37 cellular contexts compared by ENCODE assay signal in genomic region chrX:54306379-54306778, GRCh38. TPM values are rescaled to one million over a fixed set of nuclear protein-coding genes. Genes with fewer than 3 reads are reported as not detected.
DNase-seq lines count a peak whose midpoint lies in the region; ATAC-seq, FAIRE-seq and TF ChIP-seq lines count a peak whose summit lies in the region.
"Had no signal": no experiment of that assay in that cellular context is flagged by ENCODE, and none has a peak within 500 bp of the region (broad histone marks: within the 10 kb centered on the region; RNA-seq: fewer than 3 reads in every experiment).

No MANE protein-coding gene starts in this region.

- H3K36me3 ChIP-seq in HepG2 (replicated peaks in 1 of 2; ENCODE audit: control insufficient read depth in 1 of 2, insufficient read depth in 2 of 2, low read length in 2 of 2) (no peaks in the 10 kb centered on the region), right lobe of liver (no peaks in the 10 kb centered on the region), HEK293 (ENCODE audit: control insufficient read depth in 2 of 2, insufficient read depth in 1 of 2, low read length in 2 of 2) (peaks cover 0 to 2% of the 10 kb centered on the region in 2 experiments; a peak in 1 of 3 replicates), KMS-11 (ENCODE audit: insufficient read depth) (no peaks in the 10 kb centered on the region), endothelial cell of umbilical vein (ENCODE audit: control insufficient read depth in 2 of 2, extremely low read depth in 1 of 2, insufficient read depth in 2 of 2, low read length in 2 of 2) (no peaks in the 10 kb centered on the region), upper lobe of right lung (no peaks in the 10 kb centered on the region)
- H3K36me3 ChIP-seq: BE2C; BLaER1; BLaER1 treated with 17β-estradiol and CSF1 and Interleukin-3, amounts not matched to agents 10 nM and 100 nM had no signal

- DNase-seq in HepG2 (ENCODE audit: low spot score) = no peak
- no peak for DNase-seq in right lobe of liver
- DNase-seq in endothelial cell of umbilical vein (ENCODE audit: low read depth, low spot score) = no peak
- no peak for DNase-seq in activated CD4-positive, alpha-beta T cell treated with anti-CD3 and anti-CD28 coated beads, Interleukin-2, amount 10 ng/mL, durations not matched to agents 24 days and 14 days
- no peak for DNase-seq in activated effector memory CD4-positive, alpha-beta T cell treated with Interleukin-2 at 50 U/mL for 16 hours
- DNase-seq in upper lobe of right lung = no peak
- DNase-seq: 8988T; ACHN; AML-193; BE2C; C1 segment of cervical spinal cord; Caco-2; Calu3; CD4-positive, alpha-beta memory T cell; CD4-positive, alpha-beta T cell; CD4-positive, CD25-positive, alpha-beta regulatory T cell; CD8-positive, alpha-beta memory T cell; CD8-positive, alpha-beta T cell; COR-L47; DMS 273 treated with DMSO at 0.1 percent for 48 hours; DMS153; DMS53; DMS79; DMS79 treated with DMSO at 0.1 percent for 48 hours; DND-41; EL had no signal

- H3K27ac Mint-ChIP-seq in activated CD4-positive, alpha-beta T cell treated with anti-CD3 and anti-CD28 coated beads, Interleukin-2, amount 10 ng/mL, durations not matched to agents 24 days and 14 days = no peak overlapping the region
- H3K27ac Mint-ChIP-seq: B cell; CD14-positive monocyte; CD4-positive, alpha-beta memory T cell; CD4-positive, alpha-beta T cell; CD4-positive, CD25-positive, alpha-beta regulatory T cell; CD8-positive, alpha-beta memory T cell; CD8-positive, alpha-beta T cell had no signal

- dilution Hi-C loops in endothelial cell of umbilical vein (cut with MboI; ENCODE audit: extremely low pct_ligation_motif_present, low sequenced_read_pairs) = no loop called here

- H3K4me1 Mint-ChIP-seq in activated CD4-positive, alpha-beta T cell treated with anti-CD3 and anti-CD28 coated beads, Interleukin-2, amount 10 ng/mL, durations not matched to agents 24 days and 14 days = no peaks in the 10 kb centered on the region
- H3K4me1 Mint-ChIP-seq: B cell; CD14-positive monocyte; CD4-positive, alpha-beta memory T cell; CD4-positive, CD25-positive, alpha-beta regulatory T cell; CD8-positive, alpha-beta memory T cell had no signal

- in situ Hi-C loops in HepG2 (cut with HindIII; ENCODE audit: extremely low pct_ligation_motif_present, low pct_unique_long_range_greater_than_20kb) = no loop called here

- H3K4me2 ChIP-seq in HepG2 (ENCODE audit: low read depth, low read length) = no peak overlapping the region
- H3K4me2 ChIP-seq in KMS-11 = no peak overlapping the region
- no peak overlapping the region for H3K4me2 ChIP-seq in endothelial cell of umbilical vein (ENCODE audit: insufficient read depth, low read length)
- H3K4me2 ChIP-seq: A549; BLaER1; BLaER1 treated with 17β-estradiol and CSF1 and Interleukin-3, amounts not matched to agents 10 nM and 100 nM had no signal

- H4K20me1 ChIP-seq in HepG2 (ENCODE audit: insufficient read depth, low read length) = no peaks in the 10 kb centered on the region
- H4K20me1 ChIP-seq in KMS-11 (ENCODE audit: insufficient read depth) = no peaks in the 10 kb centered on the region
- no peaks in the 10 kb centered on the region for H4K20me1 ChIP-seq in endothelial cell of umbilical vein (replicated peaks; ENCODE audit: control insufficient read depth, extremely low read depth, insufficient read depth, low read length)
- H4K20me1 ChIP-seq: BLaER1; BLaER1 treated with 17β-estradiol and CSF1 and Interleukin-3, amounts not matched to agents 10 nM and 100 nM had no signal

- no peaks in the 10 kb centered on the region for H3K36me3 Mint-ChIP-seq in activated CD4-positive, alpha-beta T cell treated with anti-CD3 and anti-CD28 coated beads, Interleukin-2, amount 10 ng/mL, durations not matched to agents 24 days and 14 days (ENCODE audit: low read depth)
- H3K36me3 Mint-ChIP-seq: CD14-positive monocyte; CD4-positive, alpha-beta memory T cell; CD4-positive, CD25-positive, alpha-beta regulatory T cell; CD8-positive, alpha-beta memory T cell; CD8-positive, alpha-beta T cell had no signal

- H3K27me3 Mint-ChIP-seq in activated CD4-positive, alpha-beta T cell treated with anti-CD3 and anti-CD28 coated beads, Interleukin-2, amount 10 ng/mL, durations not matched to agents 24 days and 14 days = no peaks in the 10 kb centered on the region
- H3K27me3 Mint-ChIP-seq: B cell; CD4-positive, alpha-beta memory T cell; CD4-positive, alpha-beta T cell; CD4-positive, CD25-positive, alpha-beta regulatory T cell had no signal

- H3K27ac ChIP-seq in HepG2 (ENCODE audit: extremely low read length, insufficient read depth, low read length) = no peak overlapping the region
- no peak overlapping the region for H3K27ac ChIP-seq in right lobe of liver
- H3K27ac ChIP-seq in HEK293 (ENCODE audit: extremely low read depth, low read depth, low read length) = no peak overlapping the region
- H3K27ac ChIP-seq in KMS-11 = peak overlapping the region; percentile 59; the same call in 1 of the 2 replicates
- no peak overlapping the region for H3K27ac ChIP-seq in endothelial cell of umbilical vein (ENCODE audit: insufficient read depth, low read depth, low read length)
- H3K27ac ChIP-seq in upper lobe of right lung = no peak overlapping the region
- H3K27ac ChIP-seq: 22Rv1; A549; BLaER1; BLaER1 treated with 17β-estradiol and CSF1 and Interleukin-3, amounts not matched to agents 10 nM and 100 nM; C4-2B had no signal

- POLR2A ChIA-PET in HepG2 (lab: Yijun Ruan, JAX) = no interaction called here
- POLR2A ChIA-PET in HEK293 (lab: Yijun Ruan, JAX) = interaction anchor here (0.7 kb wide), 1 partner anchor 186 kb away, joined by 4 read pairs; no protein-coding TSS in a partner anchor
- POLR2A ChIA-PET in endothelial cell of umbilical vein (lab: Charles Lee) = no interaction called here

- no peaks in the 10 kb centered on the region for H3K9me1 ChIP-seq in endothelial cell of umbilical vein (replicated peaks; ENCODE audit: control insufficient read depth, extremely low read depth, insufficient read depth, low read length)

- FAIRE-seq in HepG2 (lab: Jason Lieb, UNC) (no peak), endothelial cell of umbilical vein (lab: Jason Lieb, UNC) (peak; percentile 52)
- FAIRE-seq: A204.1, A549, D721Med had no signal

- H3K79me2 ChIP-seq in HepG2 (ENCODE audit: insufficient read depth, low read length) = no peaks in the 10 kb centered on the region
- no peaks in the 10 kb centered on the region for H3K79me2 ChIP-seq in KMS-11 (ENCODE audit: insufficient read depth, low read depth)
- H3K79me2 ChIP-seq in endothelial cell of umbilical vein (ENCODE audit: control insufficient read depth, insufficient read depth, low read length) = no peaks in the 10 kb centered on the region

- H3K9me3 ChIP-seq in HepG2 (ENCODE audit: low read length) (no peaks in the 10 kb centered on the region), right lobe of liver (no peaks in the 10 kb centered on the region), HEK293 (ENCODE audit: control insufficient read depth, insufficient read depth, low read depth, low read length) (no peaks in the 10 kb centered on the region), endothelial cell of umbilical vein (replicated peaks; ENCODE audit: control insufficient read depth, insufficient read depth, low read length) (no peaks in the 10 kb centered on the region), upper lobe of right lung (no peaks in the 10 kb centered on the region)
- H3K9me3 ChIP-seq: A549, BE2C, BLaER1, Caco-2 had no signal

- no peak for TF ChIP-seq RAD21 in HepG2 (CRISPR knock-in tag; IDR thresholded peaks at IDR 0.05)

- peaks cover 11% of the 10 kb centered on the region for H3K4me1 ChIP-seq in HepG2 (ENCODE audit: insufficient read depth, low read length)
- H3K4me1 ChIP-seq in right lobe of liver = no peaks in the 10 kb centered on the region
- H3K4me1 ChIP-seq in HEK293 (ENCODE audit: control insufficient read depth, insufficient read depth, low read length) = no peaks in the 10 kb centered on the region
- H3K4me1 ChIP-seq in KMS-11 (ENCODE audit: low read depth, poor library complexity, severe bottlenecking) = peaks cover 49% of the 10 kb centered on the region
- H3K4me1 ChIP-seq in endothelial cell of umbilical vein (ENCODE audit: control insufficient read depth, extremely low read depth, insufficient read depth, low read length) = no peaks in the 10 kb centered on the region
- no peaks in the 10 kb centered on the region for H3K4me1 ChIP-seq in upper lobe of right lung
- H3K4me1 ChIP-seq: A549; BE2C; BLaER1; BLaER1 treated with 17β-estradiol and CSF1 and Interleukin-3, amounts not matched to agents 10 nM and 100 nM; Caco-2 had no signal

- TF ChIP-seq POLR2A in HepG2 (IDR thresholded peaks at IDR 0.05; ENCODE audit: insufficient read depth in 1 of 2, low read depth in 2 of 2, low read length in 2 of 2) (no peak), right lobe of liver (IDR thresholded peaks at IDR 0.05) (no peak), endothelial cell of umbilical vein (IDR thresholded peaks at IDR 0.05; ENCODE audit: low read depth, low read length) (no peak)

- no peak overlapping the region for H3K4me3 ChIP-seq in HepG2 (replicated peaks in 1 of 3; ENCODE audit: insufficient read depth in 1 of 3, low read depth in 2 of 3, low read length in 3 of 3)
- no peak overlapping the region for H3K4me3 ChIP-seq in right lobe of liver
- H3K4me3 ChIP-seq in HEK293 (ENCODE audit: low read depth, low read length) = no peak overlapping the region
- no peak overlapping the region for H3K4me3 ChIP-seq in KMS-11 (IDR thresholded peaks at IDR 0.05; ENCODE audit: insufficient read depth, low read depth, low read length)
- no peak overlapping the region for H3K4me3 ChIP-seq in endothelial cell of umbilical vein (replicated peaks in 1 of 3; ENCODE audit: insufficient read depth in 1 of 3, low read depth in 1 of 3, low read length in 3 of 3)
- no peak overlapping the region for H3K4me3 ChIP-seq in upper lobe of right lung
- H3K4me3 ChIP-seq: A549; BLaER1; BLaER1 treated with 17β-estradiol and CSF1 and Interleukin-3, amounts not matched to agents 10 nM and 100 nM had no signal

- H3K9me3 Mint-ChIP-seq in activated CD4-positive, alpha-beta T cell treated with anti-CD3 and anti-CD28 coated beads, Interleukin-2, amount 10 ng/mL, durations not matched to agents 24 days and 14 days = peaks cover 4% of the 10 kb centered on the region
- H3K9me3 Mint-ChIP-seq: CD14-positive monocyte; CD4-positive, alpha-beta T cell; CD8-positive, alpha-beta memory T cell; CD8-positive, alpha-beta T cell had no signal

- TF ChIP-seq CTCF in HepG2 (CRISPR knock-in tag; IDR thresholded peaks at IDR 0.05) (no peak), right lobe of liver (IDR thresholded peaks at IDR 0.05) (no peak), HEK293 (tag by site-specific recombination; IDR thresholded peaks at IDR 0.05) (no peak), KMS-11 (conservative IDR thresholded peaks at IDR 0.05; ENCODE audit: low read depth, low read length) (no peak), endothelial cell of umbilical vein (IDR thresholded peaks at IDR 0.05; ENCODE audit: extremely low read depth in 1 of 2, insufficient read depth in 1 of 2, low read depth in 1 of 2, low read length in 2 of 2) (no peak), upper lobe of right lung (IDR thresholded peaks at IDR 0.05) (no peak)

- H3K9ac ChIP-seq in HepG2 (ENCODE audit: insufficient read depth, low read depth, low read length) (no peak overlapping the region), KMS-11 (no peak overlapping the region), endothelial cell of umbilical vein (replicated peaks; ENCODE audit: extremely low read depth, insufficient read depth, low read length) (no peak overlapping the region)
- H3K9ac ChIP-seq: BLaER1; BLaER1 treated with 17β-estradiol and CSF1 and Interleukin-3, amounts not matched to agents 10 nM and 100 nM had no signal

- no peak overlapping the region for H3K4me3 Mint-ChIP-seq in activated CD4-positive, alpha-beta T cell treated with anti-CD3 and anti-CD28 coated beads, Interleukin-2, amount 10 ng/mL, durations not matched to agents 24 days and 14 days
- H3K4me3 Mint-ChIP-seq: B cell; CD14-positive monocyte; CD4-positive, alpha-beta memory T cell; CD4-positive, alpha-beta T cell; CD4-positive, CD25-positive, alpha-beta regulatory T cell; CD8-positive, alpha-beta memory T cell; CD8-positive, alpha-beta T cell had no signal

- CTCF ChIA-PET in HepG2 (lab: Yijun Ruan, JAX; ENCODE audit: low intra/inter-chr PET ratio, low total read pairs) = no interaction called here
- CTCF ChIA-PET in HEK293 (lab: Yijun Ruan, JAX) = no interaction called here
- CTCF ChIA-PET in endothelial cell of umbilical vein (lab: Charles Lee) = no interaction called here

- H3K27me3 ChIP-seq in HepG2 (ENCODE audit: control insufficient read depth in 1 of 2, insufficient read depth in 2 of 2, low read length in 2 of 2) (no peaks in the 10 kb centered on the region), right lobe of liver (no peaks in the 10 kb centered on the region), KMS-11 (ENCODE audit: insufficient read depth, low read depth) (no peaks in the 10 kb centered on the region), endothelial cell of umbilical vein (ENCODE audit: control insufficient read depth in 2 of 2, insufficient read depth in 2 of 2, low read length in 2 of 2) (no peaks in the 10 kb centered on the region), upper lobe of right lung (no peaks in the 10 kb centered on the region)
- H3K27me3 ChIP-seq: BE2C had no signal

- intact Hi-C loops in HepG2 (cut with micrococcal nuclease; ENCODE audit: unreplicated experiment) = no loop called here
- intact Hi-C loops in right lobe of liver (cut with DNase I) = no loop called here
- intact Hi-C loops in endothelial cell of umbilical vein (cut with micrococcal nuclease) = no loop called here
- intact Hi-C loops in activated CD4-positive, alpha-beta T cell treated with anti-CD3 and anti-CD28 coated beads, Interleukin-2, amount 10 ng/mL, durations not matched to agents 24 days and 14 days (cut with micrococcal nuclease) = no loop called here
- intact Hi-C loops in upper lobe of right lung (cut with DNase I) = no loop called here

- H2AFZ ChIP-seq in HepG2 (ENCODE audit: low read length) (no peak overlapping the region), KMS-11 (ENCODE audit: low read depth) (no peak overlapping the region), endothelial cell of umbilical vein (ENCODE audit: low read depth, low read length) (no peak overlapping the region)

- BruUV-seq in HepG2 (replicated peaks; lab: Mats Ljungman, UMichigan) = no TSS peak
- no TSS peak for BruUV-seq in endothelial cell of umbilical vein (replicated peaks; lab: Mats Ljungman, UMichigan)

- no peak for ATAC-seq in HepG2
- ATAC-seq in right lobe of liver = no peak
- ATAC-seq in upper lobe of right lung = no peak
- ATAC-seq: A549; CD8-positive, alpha-beta T cell had no signal

- TF ChIP-seq EP300 in HepG2 (IDR thresholded peaks at IDR 0.05; ENCODE audit: low read depth in 2 of 2, low read length in 2 of 2) = no peak
- no peak for TF ChIP-seq EP300 in HepG2 (CRISPR knock-in tag; IDR thresholded peaks at IDR 0.05; ENCODE audit: borderline replicate concordance)

- WGBS in HepG2 (ENCODE audit: low lambda C conversion rate) = 94% methylated on average over 2 of the region's 2 CpGs
- WGBS in right lobe of liver (ENCODE audit: insufficient coverage, low coverage, low lambda C conversion rate, missing lambda C conversion rate) = 67% methylated on average over 2 of the region's 2 CpGs

RNA-seq across cellular contexts. Expression of gene WNK3, which starts 51.5 kb away (rescaled TPM):
- total RNA-seq in HepG2 (2016; rRNA removed; fragmentation: Illumina TruSeq; extraction: Trizol) (0.62 and 1.2 TPM in 2 replicates), right lobe of liver (10 to 100 TPM in 3 of 6 experiments, 1 to 10 TPM in 3; 3.9 to 16.0 (median 9.6) TPM), endothelial cell of umbilical vein (2.6 and 2.7 TPM in 2 replicates), upper lobe of right lung (1.8 TPM)
- total RNA-seq in HepG2 (2016; cell fraction: cytosol; rRNA removed; fragmentation: Illumina TruSeq; extraction: Trizol; ENCODE audit: low read depth) = 0.18 and 0.20 TPM in 2 replicates
- 0.61 and 1.1 TPM in 2 replicates for total RNA-seq in HepG2 (2016; cell fraction: insoluble cytoplasmic fraction; rRNA removed; fragmentation: Illumina TruSeq; extraction: Trizol)
- 0.24 and 0.31 TPM in 2 replicates for total RNA-seq in HepG2 (2016; cell fraction: membrane; rRNA removed; fragmentation: Illumina TruSeq; extraction: Trizol)
- total RNA-seq in HepG2 (2016; cell fraction: nucleus; rRNA removed; fragmentation: Illumina TruSeq; extraction: Trizol) = 0.56 and 0.71 TPM in 2 replicates
- polyA plus RNA-seq in HepG2 (2011; rRNA removed) (0.12 and 0.14 TPM in 2 replicates), endothelial cell of umbilical vein (0.29 and 0.30 TPM in 2 replicates)
- polyA plus RNA-seq in HepG2 (2011; cell fraction: cytosol; rRNA removed) = 0.05 and 0.09 TPM in 2 replicates
- 0.11 and 0.29 TPM in 2 replicates for polyA plus RNA-seq in HepG2 (2011; cell fraction: nucleus; rRNA removed)
- polyA plus RNA-seq in HepG2 (2012) = 0.07 and 0.11 TPM in 2 replicates
- polyA plus RNA-seq in HepG2 (2016; cell fraction: cytosol; fragmentation: Illumina TruSeq; extraction: Trizol; ENCODE audit: low read depth) = 0.01 TPM in 2 replicates
- polyA plus RNA-seq in HepG2 (2016; cell fraction: insoluble cytoplasmic fraction; fragmentation: Illumina TruSeq; extraction: Trizol; ENCODE audit: low read depth) = 0.29 TPM in 2 replicates
- 0.05 and 0.09 TPM in 2 replicates for polyA plus RNA-seq in HepG2 (2016; cell fraction: membrane; fragmentation: Illumina TruSeq; extraction: Trizol; ENCODE audit: low read depth)
- 0.49 and 0.51 TPM in 2 replicates for polyA plus RNA-seq in HepG2 (2016; cell fraction: nucleus; fragmentation: Illumina TruSeq; extraction: Trizol; ENCODE audit: insufficient read depth, low read depth)
- 0.02 and 0.08 TPM in 2 replicates for polyA minus RNA-seq in HepG2 (2011; rRNA and poly(A)+ RNA removed; ENCODE audit: low replicate concordance)
- polyA minus RNA-seq in HepG2 (2011; cell fraction: cytosol; rRNA and poly(A)+ RNA removed) = 0.09 and 0.30 TPM in 2 replicates
- 0.39 and 0.99 TPM in 2 replicates for polyA minus RNA-seq in HepG2 (2011; cell fraction: nucleus; rRNA and poly(A)+ RNA removed)
- 0.31 and 0.34 TPM in 2 replicates for polyA plus RNA-seq in endothelial cell of umbilical vein (2011; cell fraction: cytosol; rRNA removed)
- polyA plus RNA-seq in endothelial cell of umbilical vein (2011; cell fraction: nucleus; rRNA removed) = 0.94 and 0.99 TPM in 2 replicates
- polyA plus RNA-seq in endothelial cell of umbilical vein (2012) = 0.42 and 0.47 TPM in 2 replicates
- 2.3 and 2.7 TPM in 2 replicates for polyA minus RNA-seq in endothelial cell of umbilical vein
- polyA minus RNA-seq in endothelial cell of umbilical vein (2011; cell fraction: cytosol; rRNA and poly(A)+ RNA removed) = not detected
- 2.3 and 3.0 TPM in 2 replicates for polyA minus RNA-seq in endothelial cell of umbilical vein (2011; cell fraction: nucleus; rRNA and poly(A)+ RNA removed)
- total RNA-seq in activated CD4-positive, alpha-beta T cell treated with anti-CD3 and anti-CD28 coated beads, Interleukin-2, amount 10 ng/mL, durations not matched to agents 24 days and 14 days = 0.07 and 0.12 TPM in 2 replicates
- total RNA-seq: Caco-2; Calu3; CD4-positive, CD25-positive, alpha-beta regulatory T cell; CD8-positive, alpha-beta T cell had no signal
- polyA plus RNA-seq: CD14-positive monocyte had no signal

Comparison
In these comparisons a context has a peak if more than half of its experiments do, and no peak if none do; other contexts are left out.
1. Of the 63 proteins assayed by ChIP-seq in both HepG2 and HEK293: peak only in HepG2: none; only in HEK293: ATF2; in both: none; in neither: 62.